In the genomic region with DNA sequence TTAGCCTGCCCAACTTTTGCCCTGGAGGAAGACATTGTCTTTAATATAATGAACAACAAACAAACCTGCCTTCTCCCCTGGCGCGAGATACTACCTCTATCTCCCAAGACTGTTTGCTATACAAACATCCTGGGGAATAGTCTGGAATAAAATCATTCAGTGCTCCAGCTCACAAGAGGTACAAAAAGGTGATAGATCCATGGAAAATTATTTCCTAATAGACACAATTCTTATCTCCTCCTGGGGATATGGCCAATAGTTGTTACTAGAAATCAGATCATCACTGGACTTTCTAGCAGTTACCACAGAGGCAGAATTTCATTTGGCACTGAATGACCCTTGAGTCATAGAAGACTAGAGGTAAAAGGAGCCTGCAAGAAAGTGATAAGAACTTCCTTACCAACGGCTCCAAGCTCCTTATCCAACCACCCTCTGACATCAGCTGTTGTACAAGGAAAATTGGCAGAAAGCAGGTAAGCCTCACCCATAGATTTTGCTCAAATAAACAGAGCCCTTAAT, we compare ENCODE assay signal across 14 cellular contexts. TPM values are rescaled to one million over a fixed set of nuclear protein-coding genes. Genes with fewer than 3 reads are reported as not detected.
DNase-seq lines count a peak whose midpoint lies in the region; ATAC-seq and TF ChIP-seq lines count a peak whose summit lies in the region.
"Had no signal": no experiment of that assay in that cellular context is flagged by ENCODE, and none has a peak within 500 bp of the region (broad histone marks: within the 10 kb centered on the region; RNA-seq: fewer than 3 reads in every experiment).

No MANE protein-coding gene starts in this region.

- no peaks in the 10 kb centered on the region for H3K27me3 Mint-ChIP-seq in HFFc6 (ENCODE audit: insufficient read depth)

- peaks cover 28% of the 10 kb centered on the region for H3K36me3 Mint-ChIP-seq in HFFc6 (ENCODE audit: low read depth)

- no peaks in the 10 kb centered on the region for H3K9me3 ChIP-seq in gastrocnemius medialis

- TF ChIP-seq CTCF in HFFc6 (IDR thresholded peaks at IDR 0.05): no peak
- TF ChIP-seq CTCF in gastrocnemius medialis (IDR thresholded peaks at IDR 0.05 in 4 of 5, conservative IDR thresholded peaks at IDR 0.05 in 1 of 5): no peak

- H3K4me1 ChIP-seq in gastrocnemius medialis: no peaks in the 10 kb centered on the region

- peaks cover 52% of the 10 kb centered on the region for H3K4me1 Mint-ChIP-seq in HFFc6 (ENCODE audit: low read depth)

- intact Hi-C loops in gastrocnemius medialis (cut with DNase I; ENCODE audit: low total_unique reads): no loop called here

- no peak overlapping the region for H3K27ac ChIP-seq in gastrocnemius medialis
- H3K27ac ChIP-seq: WERI-Rb-1 had no signal

- H3K27me3 ChIP-seq in gastrocnemius medialis: no peaks in the 10 kb centered on the region

- no peak for ATAC-seq in gastrocnemius medialis

- no peak overlapping the region for H3K4me3 ChIP-seq in gastrocnemius medialis

- H3K27ac Mint-ChIP-seq in HFFc6: peak overlapping the region; percentile 26; the same call in 1 of the 2 replicates

- DNase-seq in HFFc6 (no peak), RPMI7951 (ENCODE audit: low read depth) (peak; percentile 35), erythroblast (lab: John Stamatoyannopoulos, UW) (peak; percentile 82 to 88), pulmonary artery endothelial cell (ENCODE audit: low read depth, low spot score) (peak; percentile 27), pons (ENCODE audit: low spot score) (no peak), gastrocnemius medialis (no peak), SIG-M5 treated with dmso at 0.1 percent for 504 hours (lab: John Stamatoyannopoulos, UW; ENCODE audit: unreplicated experiment) (no peak)
- DNase-seq: activated effector memory CD4-positive, alpha-beta T cell treated with Interleukin-2 at 50 U/mL for 16 hours; C1 segment of cervical spinal cord; DMS79 treated with DMSO at 0.1 percent for 48 hours; NCI-H1092; NCI-H2227 treated with DMSO at 0.1 percent for 48 hours; stimulated activated naive CD4-positive, alpha-beta T cell; WERI-Rb-1 had no signal

- no peaks in the 10 kb centered on the region for H3K36me3 ChIP-seq in gastrocnemius medialis
- H3K36me3 ChIP-seq: WERI-Rb-1 had no signal

- H3K9me3 Mint-ChIP-seq in HFFc6: peaks cover 27% of the 10 kb centered on the region

- no peak for TF ChIP-seq POLR2A in erythroblast (IDR thresholded peaks at IDR 0.05; ENCODE audit: low read length)
- no peak for TF ChIP-seq POLR2A in gastrocnemius medialis (IDR thresholded peaks at IDR 0.05)

- in situ Hi-C loops in gastrocnemius medialis (cut with MboI; ENCODE audit: low sequenced_read_pairs in 4 of 4): no loop called here

- H3K4me3 Mint-ChIP-seq in HFFc6: no peak overlapping the region

RNA-seq across cellular contexts. Expression of gene MID1, which starts 38.1 kb away (rescaled TPM):
- total RNA-seq in HFFc6 (2021; fragmentation: NEBNext Ultra II Directional; extraction: Animal tissue kit (Norgen Biotek cat#: 25700)): 10 to 100 TPM; 17.9 to 21.8 (median 18.6) TPM
- 16.0 and 16.6 TPM in 2 replicates for total RNA-seq in RPMI7951 (2014; rRNA removed; shearing (Covaris generic))
- total RNA-seq in pulmonary artery endothelial cell (11.4 and 19.9 TPM in 2 replicates), gastrocnemius medialis (1 to 10 TPM in 3 of 4 donors, under 1 TPM in 1; 0.91 to 1.9 (median 1.8) TPM)

Comparison
In these comparisons a context has a peak if more than half of its experiments do, and no peak if none do; other contexts are left out.
1. DNase-seq: peak in RPMI7951 (single experiment), erythroblast (2 of 2) and pulmonary artery endothelial cell (single experiment); none in HFFc6 (single experiment), pons (single experiment), gastrocnemius medialis (0 of 2) and SIG-M5 treated with dmso at 0.1 percent for 504 hours (single experiment).